ENCODE assay signal across 8 cellular contexts in the genomic region with DNA sequence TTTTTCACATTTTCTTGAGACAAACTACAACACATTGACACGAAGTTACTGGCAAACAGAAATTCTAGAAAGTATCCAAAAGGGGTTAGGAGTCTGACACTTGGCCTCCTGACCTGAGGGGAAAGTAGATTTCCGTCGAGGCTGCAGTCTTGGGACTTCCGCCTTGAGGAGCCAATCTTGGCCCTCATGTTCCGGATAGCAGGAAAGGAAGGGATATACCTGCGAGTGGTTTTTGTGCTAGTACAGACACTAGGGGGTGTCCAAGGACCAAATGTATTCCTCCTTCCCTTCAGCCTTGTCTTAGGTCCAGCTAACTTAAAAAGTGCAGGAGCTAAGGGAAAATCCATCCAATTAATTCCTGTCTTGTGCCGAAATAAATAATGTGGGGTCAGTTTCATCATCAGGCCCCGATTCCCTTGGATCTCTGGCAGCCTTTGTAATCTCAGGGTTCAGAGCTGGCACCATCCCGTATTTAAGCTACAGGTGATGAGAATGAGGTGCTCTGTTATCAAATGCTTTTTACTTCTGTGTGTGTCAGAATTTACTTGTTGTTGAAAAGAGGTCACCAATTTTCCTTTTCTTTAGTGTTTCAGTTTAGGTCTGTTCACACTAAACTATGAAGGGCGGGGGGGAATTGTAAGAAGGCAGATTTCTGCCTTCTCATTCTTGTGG.
A peak's percentile ranks its signal among the peaks of the same experiment; 100 is the strongest.
DNase-seq lines count a peak whose midpoint lies in the region; ATAC-seq and TF ChIP-seq lines count a peak whose summit lies in the region.

No MANE protein-coding gene starts in this region.

- H3K27me3 ChIP-seq in osteoblast (ENCODE audit: insufficient read depth, low read length) = no peaks in the 10 kb centered on the region

- no peaks in the 10 kb centered on the region for H3K4me1 ChIP-seq in osteoblast (ENCODE audit: insufficient read depth, low read length)

- ATAC-seq in GM18870 (IDR thresholded peaks at IDR 0.05; ENCODE audit: unreplicated experiment) = peak; percentile 79
- peak; percentile 78 for ATAC-seq in HG03039 (IDR thresholded peaks at IDR 0.05; ENCODE audit: unreplicated experiment)

- H3K36me3 ChIP-seq in osteoblast (ENCODE audit: insufficient read depth, low read length) = no peaks in the 10 kb centered on the region

- H3K27ac ChIP-seq in osteoblast (ENCODE audit: low read depth, low read length) = no peak overlapping the region

- DNase-seq in COLO829 (ENCODE audit: low spot score) = peak; percentile 40
- DNase-seq in NCI-H187 (lab: John Stamatoyannopoulos, UW) = peak; percentile 34 to 45
- peak; percentile 55 for DNase-seq in SKM-1 treated with dmso at 0.1 percent for 144 hours (lab: John Stamatoyannopoulos, UW; ENCODE audit: unreplicated experiment)
- peak; percentile 77 for DNase-seq in fibroblast of pulmonary artery (ENCODE audit: low read depth)
- DNase-seq in osteoblast (ENCODE audit: insufficient read length, low spot score, missing footprints) = peak; percentile 54
- no peak for DNase-seq in stimulated activated CD4-positive, alpha-beta T cell treated with anti-CD3 and anti-CD28 coated beads, Interleukin-1b, Interleukin-23, amount 100 ng/mL, for 48 hours

- H3K4me3 ChIP-seq in fibroblast of pulmonary artery (replicated peaks; ENCODE audit: low read depth, low read length) = no peak overlapping the region
- H3K4me3 ChIP-seq in osteoblast (ENCODE audit: insufficient read depth, low read length) = no peak overlapping the region

- no peaks in the 10 kb centered on the region for H4K20me1 ChIP-seq in osteoblast (ENCODE audit: insufficient read depth, low read length)

- no peaks in the 10 kb centered on the region for H3K9me3 ChIP-seq in osteoblast (ENCODE audit: low read depth, low read length)

- no peak overlapping the region for H2AFZ ChIP-seq in osteoblast (ENCODE audit: low read length)

- peak; percentile 72 for TF ChIP-seq CTCF in fibroblast of pulmonary artery (IDR thresholded peaks at IDR 0.05; ENCODE audit: low read length, missing control alignments)
- TF ChIP-seq CTCF in osteoblast (IDR thresholded peaks at IDR 0.05; ENCODE audit: extremely low read depth, low read depth, low read length) = peak; percentile 64

- no peak overlapping the region for H3K4me2 ChIP-seq in osteoblast (ENCODE audit: insufficient read depth, low read length)

- H3K79me2 ChIP-seq in osteoblast (ENCODE audit: insufficient read depth, low read length) = no peaks in the 10 kb centered on the region
